Comparison of ENCODE assay signal across 23 cellular contexts in genomic region chr3:136444581-136444980, GRCh38.
"Had no signal": no experiment of that assay in that cellular context is flagged by ENCODE, and none has a peak within 500 bp of the region (broad histone marks: within the 10 kb centered on the region; RNA-seq: fewer than 3 reads in every experiment).

No MANE protein-coding gene starts in this region.

- H3K4me3 ChIP-seq: cardiac muscle cell, Peyer's patch, SJSA1 had no signal

- ATAC-seq: activated CD8-positive, alpha-beta T cell treated with anti-CD3 and anti-CD28 coated beads for 36 hours; activated naive CD8-positive, alpha-beta T cell treated with anti-CD3 and anti-CD28 coated beads, Interleukin-2, amount 50 U/mL, for 24 hours; PC-3 had no signal

- DNase-seq: activated CD4-positive, alpha-beta T cell treated with anti-CD3 and anti-CD28 coated beads, Interleukin-2, amount 10 ng/mL, durations not matched to agents 24 days and 14 days; activated CD4-positive, alpha-beta T cell treated with anti-CD3 and anti-CD28 coated beads, Interleukin-2, amount 50 U/mL, for 4 hours; activated CD8-positive, alpha-beta T cell treated with anti-CD3 and anti-CD28 coated beads for 36 hours; activated gamma-delta T cell; activated naive CD4-positive, alpha-beta T cell treated with Interleukin-2 at 50 U/mL for 16 hours; activated naive CD8-positive, alpha-beta T cell treated with anti-CD3 and anti-CD28 coated beads, Interleukin-2, amount 50 U/mL, for 24 hours; activated T-cell treated with anti-CD3 and anti-CD28 coated beads, Interleukin-2, amount 50 U/mL, for 1 hour; amniotic stem cell; aorta; NCI-H1105; NCI-H1436; NCI-H1694; NCI-H1930; NCI-H2081 treated with DMSO at 0.1 percent for 48 hours; NCI-H345; NCI-H524 treated with DMSO at 0.1 percent for 48 hours; PC-3; Peyer's patch; RPMI8226; SHP77 treated with DMSO at 0.1 percent for 48 hours; SK-N-SH had no signal
